Comparison of ENCODE assay signal across 8 cellular contexts in genomic region chr12:56315626-56316473, GRCh38. TPM values are rescaled to one million over a fixed set of nuclear protein-coding genes. Genes with fewer than 3 reads are reported as not detected.
DNase-seq lines count a peak whose midpoint lies in the region; ATAC-seq, FAIRE-seq and TF ChIP-seq lines count a peak whose summit lies in the region.

CNPY2 (minus strand) TSS chr12:56315988; CDS start chr12:56315217, 771 bp downstream.

- DNase-seq in AML-193 (lab: John Stamatoyannopoulos, UW) (peak; percentile 95), NCI-H510A (lab: John Stamatoyannopoulos, UW) (peak; percentile 95), cerebellum (ENCODE audit: low spot score) (peak; percentile 93), kidney (peak; percentile 98)
- peak; percentile 87 for DNase-seq in activated CD4-positive, alpha-beta T cell treated with anti-CD3 and anti-CD28 coated beads for 1 hour
- DNase-seq in stimulated activated CD4-positive, alpha-beta T cell treated with anti-CD3 and anti-CD28 coated beads, Interleukin-15, amount 100 ng/mL, for 24 hours = peak; percentile 97

- peak; percentile 90 for ATAC-seq in HG03432 (IDR thresholded peaks at IDR 0.05; ENCODE audit: unreplicated experiment)

- peak; percentile 33 for TF ChIP-seq CTCF in kidney (IDR thresholded peaks at IDR 0.05; ENCODE audit: borderline replicate concordance, extremely low read depth, insufficient read depth)

- peaks cover 10 to 11% of the 10 kb centered on the region in 2 donors for H3K36me3 ChIP-seq in kidney (ENCODE audit: control insufficient read depth in 1 of 2, insufficient read depth in 2 of 2, low read length in 2 of 2)

- peak within 1 kb of the TSS; percentile 91 to 99 for H3K9ac ChIP-seq in kidney (ENCODE audit: low read length in 2 of 2)

- H3K9me3 ChIP-seq in kidney (ENCODE audit: control insufficient read depth in 1 of 2, low read length in 2 of 2) = no peaks in the 10 kb centered on the region

- intact Hi-C loops in kidney (cut with DNase I) = no loop called here

- peak within 1 kb of the TSS; percentile 95 to 96 for H3K27ac ChIP-seq in kidney (ENCODE audit: low read depth in 2 of 2, low read length in 2 of 2)

- no peak for FAIRE-seq in kidney (lab: Jason Lieb, UNC)

- peaks cover 7 to 8% of the 10 kb centered on the region in 2 donors for H3K4me1 ChIP-seq in kidney (ENCODE audit: control insufficient read depth in 1 of 2, insufficient read depth in 1 of 2, low read depth in 1 of 2, low read length in 2 of 2)

- TF ChIP-seq POLR2A in GM19099 (IDR thresholded peaks at IDR 0.05; ENCODE audit: extremely low read depth, insufficient read length, low read depth) = peak; percentile 89

- peak within 1 kb of the TSS; percentile 86 to 94 for H3K4me3 ChIP-seq in kidney (ENCODE audit: low read length in 2 of 2)

RNA-seq across cellular contexts. Expression of gene CNPY2, which starts in this region (rescaled TPM):
- total RNA-seq in cerebellum (40.0 TPM), kidney (112 TPM)
- 156 TPM for polyA plus RNA-seq in kidney (ENCODE audit: insufficient read depth, low read depth, low replicate concordance)

Comparison
In these comparisons a context has a peak if more than half of its experiments do, and no peak if none do; other contexts are left out.
1. Peak in every context shown above with its lines: DNase-seq, ATAC-seq, H3K4me3 ChIP-seq and H3K27ac ChIP-seq.